28 cellular contexts compared by ENCODE assay signal in the genomic region with DNA sequence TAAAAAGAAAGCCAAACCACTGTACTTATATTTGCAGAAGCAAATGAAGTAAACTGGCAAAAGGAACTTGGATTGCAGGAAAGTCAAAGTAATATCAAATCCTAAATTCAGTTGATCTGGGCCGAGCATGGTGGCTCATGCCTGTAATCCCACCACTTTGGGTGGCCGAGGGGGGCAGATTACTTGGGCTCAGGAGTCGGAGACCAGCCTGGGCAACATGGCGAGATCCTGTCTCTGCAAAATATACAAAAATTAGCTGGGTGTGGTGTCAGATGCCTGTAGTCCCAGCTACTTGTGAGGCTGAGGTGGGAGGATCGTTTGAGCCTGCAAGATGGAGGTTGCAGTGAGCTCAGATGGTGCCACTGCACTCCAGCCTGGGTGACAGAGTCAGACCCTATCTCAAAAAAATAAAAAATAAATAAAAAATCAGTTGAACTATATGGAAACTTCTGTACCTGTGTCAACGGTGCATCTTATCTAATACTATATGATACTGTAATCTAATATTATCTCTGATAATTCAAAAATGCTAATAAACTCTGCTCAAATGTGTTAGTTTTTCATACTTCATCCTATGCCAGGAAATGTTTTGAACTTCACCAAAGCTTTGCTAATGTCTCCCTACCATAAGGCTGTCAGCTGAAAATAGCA. TPM values are rescaled to one million over a fixed set of nuclear protein-coding genes. Genes with fewer than 3 reads are reported as not detected.
"Had no signal": no experiment of that assay in that cellular context is flagged by ENCODE, and none has a peak within 500 bp of the region (broad histone marks: within the 10 kb centered on the region; RNA-seq: fewer than 3 reads in every experiment).

No MANE protein-coding gene starts in this region.

- H3K9me3 Mint-ChIP-seq: stimulated activated effector memory CD8-positive, alpha-beta T cell treated with anti-CD3 and anti-CD28 coated beads, Interleukin-12 subunit alpha, Interleukin-12 subunit beta, amount 100 ng/mL, for 72 hours; stimulated activated memory B cell treated with anti-CD40 and anti-IgM and Interleukin-4, amounts not matched to agents 10 μg/mL and 1 μg/mL and 100 μg/mL, for 72 hours; stimulated activated naive CD8-positive, alpha-beta T cell treated with anti-CD3 and anti-CD28 coated beads, Interleukin-15, amount 100 ng/mL, for 72 hours; stimulated activated naive CD8-positive, alpha-beta T cell treated with anti-CD3 and anti-CD28 coated beads, Interleukin-15, Interleukin-2, amounts not matched to agents 100 ng/mL and 50 ng/mL, for 24 hours; type B pancreatic cell had no signal

- H3K9me3 ChIP-seq: stomach, testis, thyroid gland, tibial artery, transverse colon, upper lobe of left lung, upper lobe of right lung, vagina had no signal

- H3K27ac Mint-ChIP-seq: stimulated activated effector memory CD8-positive, alpha-beta T cell treated with anti-CD3 and anti-CD28 coated beads, Interleukin-12 subunit alpha, Interleukin-12 subunit beta, amount 100 ng/mL, for 72 hours; stimulated activated memory B cell treated with anti-CD40 and anti-IgM and Interleukin-4, amounts not matched to agents 10 μg/mL and 1 μg/mL and 100 μg/mL, for 72 hours; stimulated activated naive B cell treated with anti-CD40 and anti-IgM and Interleukin-4, amounts not matched to agents 10 μg/mL and 1 μg/mL and 100 μg/mL, for 72 hours; stimulated activated naive CD8-positive, alpha-beta T cell treated with anti-CD3 and anti-CD28 coated beads, Interleukin-15, amount 100 ng/mL, for 72 hours; stimulated activated naive CD8-positive, alpha-beta T cell treated with anti-CD3 and anti-CD28 coated beads, Interleukin-15, Interleukin-2, amounts not matched to agents 100 ng/mL and 50 ng/mL, for 24 hours; type B pancreatic cell had no signal

- H3K4me1 Mint-ChIP-seq: stimulated activated effector memory CD8-positive, alpha-beta T cell treated with anti-CD3 and anti-CD28 coated beads, Interleukin-12 subunit alpha, Interleukin-12 subunit beta, amount 100 ng/mL, for 72 hours; stimulated activated memory B cell treated with anti-CD40 and anti-IgM and Interleukin-4, amounts not matched to agents 10 μg/mL and 1 μg/mL and 100 μg/mL, for 72 hours; stimulated activated naive B cell treated with anti-CD40 and anti-IgM and Interleukin-4, amounts not matched to agents 10 μg/mL and 1 μg/mL and 100 μg/mL, for 72 hours; stimulated activated naive CD8-positive, alpha-beta T cell treated with anti-CD3 and anti-CD28 coated beads, Interleukin-15, amount 100 ng/mL, for 72 hours had no signal

- H3K27me3 Mint-ChIP-seq: stimulated activated memory B cell treated with anti-CD40 and anti-IgM and Interleukin-4, amounts not matched to agents 10 μg/mL and 1 μg/mL and 100 μg/mL, for 72 hours; stimulated activated naive B cell treated with anti-CD40 and anti-IgM and Interleukin-4, amounts not matched to agents 10 μg/mL and 1 μg/mL and 100 μg/mL, for 72 hours; stimulated activated naive CD8-positive, alpha-beta T cell treated with anti-CD3 and anti-CD28 coated beads, Interleukin-15, amount 100 ng/mL, for 72 hours; stimulated activated naive CD8-positive, alpha-beta T cell treated with anti-CD3 and anti-CD28 coated beads, Interleukin-15, Interleukin-2, amounts not matched to agents 100 ng/mL and 50 ng/mL, for 24 hours; type B pancreatic cell had no signal

- H3K27ac ChIP-seq: stomach, suprapubic skin, testis, thoracic aorta, thyroid gland, tibial artery, tibial nerve, transverse colon, upper lobe of left lung, upper lobe of right lung, vagina had no signal

- H3K4me1 ChIP-seq: suprapubic skin, testis, thyroid gland, tibial artery, transverse colon, vagina had no signal

- H3K4me3 Mint-ChIP-seq: stimulated activated effector memory CD8-positive, alpha-beta T cell treated with anti-CD3 and anti-CD28 coated beads, Interleukin-12 subunit alpha, Interleukin-12 subunit beta, amount 100 ng/mL, for 72 hours; stimulated activated memory B cell treated with anti-CD40 and anti-IgM and Interleukin-4, amounts not matched to agents 10 μg/mL and 1 μg/mL and 100 μg/mL, for 72 hours; stimulated activated naive B cell treated with anti-CD40 and anti-IgM and Interleukin-4, amounts not matched to agents 10 μg/mL and 1 μg/mL and 100 μg/mL, for 72 hours; stimulated activated naive CD8-positive, alpha-beta T cell treated with anti-CD3 and anti-CD28 coated beads, Interleukin-15, amount 100 ng/mL, for 72 hours; stimulated activated naive CD8-positive, alpha-beta T cell treated with anti-CD3 and anti-CD28 coated beads, Interleukin-15, Interleukin-2, amounts not matched to agents 100 ng/mL and 50 ng/mL, for 24 hours; type B pancreatic cell had no signal

- H3K4me3 ChIP-seq: stomach, suprapubic skin, testis, thoracic aorta, thyroid gland, tibial artery, tibial nerve, transverse colon, upper lobe of left lung, upper lobe of right lung, vagina had no signal

- ATAC-seq: stimulated activated effector memory CD8-positive, alpha-beta T cell treated with anti-CD3 and anti-CD28 coated beads, Interleukin-12 subunit alpha, Interleukin-12 subunit beta, amount 100 ng/mL, for 72 hours; stimulated activated memory B cell treated with anti-CD40 and anti-IgM and Interleukin-4, amounts not matched to agents 10 μg/mL and 1 μg/mL and 100 μg/mL, for 72 hours; stimulated activated naive B cell treated with anti-CD40 and anti-IgM and Interleukin-4, amounts not matched to agents 10 μg/mL and 1 μg/mL and 100 μg/mL, for 72 hours; stimulated activated naive CD8-positive, alpha-beta T cell treated with anti-CD3 and anti-CD28 coated beads, Interleukin-15, amount 100 ng/mL, for 72 hours; stimulated activated naive CD8-positive, alpha-beta T cell treated with anti-CD3 and anti-CD28 coated beads, Interleukin-15, Interleukin-2, amounts not matched to agents 100 U/mL and 50 U/mL, for 24 hours; upper lobe of right lung had no signal

- FAIRE-seq: urothelium cell line had no signal

- H3K27me3 ChIP-seq: stomach, suprapubic skin, testis, thyroid gland, tibial artery, tibial nerve, transverse colon, upper lobe of left lung, upper lobe of right lung, vagina had no signal

- H3K36me3 Mint-ChIP-seq: stimulated activated effector memory CD8-positive, alpha-beta T cell treated with anti-CD3 and anti-CD28 coated beads, Interleukin-12 subunit alpha, Interleukin-12 subunit beta, amount 100 ng/mL, for 72 hours had no signal

- DNase-seq: stimulated activated CD4-positive, alpha-beta T cell treated with anti-CD3 and anti-CD28 coated beads, Interleukin-2, amount 100 ng/mL, for 48 hours; stimulated activated CD4-positive, alpha-beta T cell treated with anti-CD3 and anti-CD28 coated beads, Interleukin-4, amount 100 ng/mL, for 1 hour; stimulated activated CD4-positive, alpha-beta T cell treated with anti-CD3 and anti-CD28 coated beads, Interleukin-4, amount 100 ng/mL, for 24 hours; stimulated activated CD4-positive, alpha-beta T cell treated with anti-CD3 and anti-CD28 coated beads, Interleukin-4, amount 100 ng/mL, for 4 hours; stimulated activated CD8-positive, alpha-beta memory T cell treated with anti-CD3 and anti-CD28 coated beads, Interleukin-4, amount 100 ng/mL, for 48 hours; stimulated activated naive B cell treated with anti-CD40 and anti-IgM and Interleukin-4, amounts not matched to agents 10 μg/mL and 1 μg/mL and 100 μg/mL, for 72 hours; stimulated activated naive CD4-positive, alpha-beta T cell; stimulated activated naive CD4-positive, alpha-beta T cell treated with Interleukin-2 at 50 U/mL for 16 hours; stimulated activated naive CD8-positive, alpha-beta T cell treated with anti-CD3 and anti-CD28 coated beads, Interleukin-15, amount 100 ng/mL, for 72 hours; stimulated activated naive CD8-positive, alpha-beta T cell treated with anti-CD3 and anti-CD28 coated beads, Interleukin-15, Interleukin-2, amounts not matched to agents 100 U/mL and 50 U/mL, for 24 hours; stomach; substantia nigra; testis; thyroid gland; tibial artery; transverse colon; trophoblast cell; upper lobe of left lung; upper lobe of right lung had no signal

RNA-seq across cellular contexts. Expression of gene CCDC152, which starts 45.0 kb away (rescaled TPM):
- total RNA-seq: vagina had no signal
